16 cellular contexts compared by ENCODE assay signal in the genomic region with DNA sequence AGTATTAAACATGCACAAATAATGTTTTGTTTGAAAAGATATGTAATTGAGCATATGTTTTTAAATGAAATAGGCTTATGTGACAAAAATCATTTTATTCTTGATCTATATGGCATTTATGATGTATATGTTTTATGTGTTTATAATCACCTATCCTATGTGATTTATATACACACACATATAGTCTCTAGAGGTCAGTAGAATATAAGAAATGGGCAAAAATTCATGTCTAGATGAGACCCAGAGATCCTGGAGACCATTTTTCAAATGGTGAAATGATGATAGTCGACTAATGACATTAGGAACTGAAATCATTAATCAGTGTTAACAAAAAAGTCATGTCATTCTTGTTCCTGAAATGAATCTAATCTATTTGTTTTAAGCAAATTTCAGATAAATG.
DNase-seq lines count a peak whose midpoint lies in the region; ATAC-seq and FAIRE-seq lines count a peak whose summit lies in the region.
"Had no signal": no experiment of that assay in that cellular context is flagged by ENCODE, and none has a peak within 500 bp of the region (broad histone marks: within the 10 kb centered on the region; RNA-seq: fewer than 3 reads in every experiment).

No MANE protein-coding gene starts in this region.

- no peak overlapping the region for H3K4me3 Mint-ChIP-seq in activated CD4-positive, alpha-beta T cell treated with anti-CD3 and anti-CD28 coated beads for 36 hours
- H3K4me3 Mint-ChIP-seq: CD8-positive, alpha-beta T cell; memory B cell; stimulated activated memory B cell treated with anti-CD40 and anti-IgM and Interleukin-4, amounts not matched to agents 10 μg/mL and 1 μg/mL and 100 μg/mL, for 72 hours; WTC11 had no signal

- no peaks in the 10 kb centered on the region for H3K4me1 Mint-ChIP-seq in activated CD4-positive, alpha-beta T cell treated with anti-CD3 and anti-CD28 coated beads for 36 hours
- H3K4me1 Mint-ChIP-seq: memory B cell; stimulated activated memory B cell treated with anti-CD40 and anti-IgM and Interleukin-4, amounts not matched to agents 10 μg/mL and 1 μg/mL and 100 μg/mL, for 72 hours had no signal

- POLR2A ChIA-PET in activated CD4-positive, alpha-beta T cell treated with anti-CD3 and anti-CD28 coated beads for 36 hours (lab: Charles Lee): interaction anchor here (0.7 kb wide), 1 partner anchor 37 kb away, joined by 3 read pairs; no protein-coding TSS in a partner anchor

- no peak overlapping the region for H3K27ac Mint-ChIP-seq in activated CD4-positive, alpha-beta T cell treated with anti-CD3 and anti-CD28 coated beads for 36 hours
- H3K27ac Mint-ChIP-seq: CD8-positive, alpha-beta T cell; memory B cell; stimulated activated memory B cell treated with anti-CD40 and anti-IgM and Interleukin-4, amounts not matched to agents 10 μg/mL and 1 μg/mL and 100 μg/mL, for 72 hours; WTC11 had no signal

- FAIRE-seq in A204.1 (lab: Jason Lieb, UNC) (peak; percentile 25), G401.6 (lab: Jason Lieb, UNC) (peak; percentile 90)

- CTCF ChIA-PET in activated CD4-positive, alpha-beta T cell treated with anti-CD3 and anti-CD28 coated beads for 36 hours (lab: Charles Lee): no interaction called here

- peaks cover 2% of the 10 kb centered on the region for H3K9me3 Mint-ChIP-seq in activated CD4-positive, alpha-beta T cell treated with anti-CD3 and anti-CD28 coated beads for 36 hours (ENCODE audit: low read depth)
- H3K9me3 Mint-ChIP-seq: CD8-positive, alpha-beta T cell; memory B cell; stimulated activated memory B cell treated with anti-CD40 and anti-IgM and Interleukin-4, amounts not matched to agents 10 μg/mL and 1 μg/mL and 100 μg/mL, for 72 hours had no signal

- ATAC-seq in activated CD4-positive, alpha-beta T cell treated with anti-CD3 and anti-CD28 coated beads for 36 hours: no peak
- no peak for ATAC-seq in GM21786 (IDR thresholded peaks at IDR 0.05; ENCODE audit: unreplicated experiment)
- ATAC-seq: CD8-positive, alpha-beta T cell; stimulated activated memory B cell treated with anti-CD40 and anti-IgM and Interleukin-4, amounts not matched to agents 10 μg/mL and 1 μg/mL and 100 μg/mL, for 72 hours; WTC11 had no signal

- peak; percentile 3 for DNase-seq in RKO (ENCODE audit: low spot score)
- DNase-seq in fibroblast of peridontal ligament (ENCODE audit: extremely low read depth): peak; percentile 54
- DNase-seq in superior temporal gyrus (ENCODE audit: extremely low spot score): no peak
- no peak for DNase-seq in activated CD4-positive, alpha-beta T cell treated with anti-CD3 and anti-CD28 coated beads for 36 hours
- no peak for DNase-seq in substantia nigra (lab: John Stamatoyannopoulos, UW)
- DNase-seq: activated T-cell treated with anti-CD3 and anti-CD28 coated beads for 4 hours; aorta; CD8-positive, alpha-beta T cell; effector memory CD4-positive, alpha-beta T cell; NCI-H510A had no signal

- no peak overlapping the region for H3K27ac ChIP-seq in substantia nigra (ENCODE audit: low read depth, low read length, poor library complexity, severe bottlenecking)

- H3K27me3 Mint-ChIP-seq in activated CD4-positive, alpha-beta T cell treated with anti-CD3 and anti-CD28 coated beads for 36 hours: no peaks in the 10 kb centered on the region
- H3K27me3 Mint-ChIP-seq: memory B cell; stimulated activated memory B cell treated with anti-CD40 and anti-IgM and Interleukin-4, amounts not matched to agents 10 μg/mL and 1 μg/mL and 100 μg/mL, for 72 hours had no signal

- intact Hi-C loops in activated CD4-positive, alpha-beta T cell treated with anti-CD3 and anti-CD28 coated beads for 36 hours (cut with DNase I, micrococcal nuclease): no loop called here

- H3K36me3 Mint-ChIP-seq in activated CD4-positive, alpha-beta T cell treated with anti-CD3 and anti-CD28 coated beads for 36 hours (ENCODE audit: low read depth): no peaks in the 10 kb centered on the region
- H3K36me3 Mint-ChIP-seq: CD8-positive, alpha-beta T cell; memory B cell; stimulated activated memory B cell treated with anti-CD40 and anti-IgM and Interleukin-4, amounts not matched to agents 10 μg/mL and 1 μg/mL and 100 μg/mL, for 72 hours; WTC11 had no signal

Comparison
In these comparisons a context has a peak if more than half of its experiments do, and no peak if none do; other contexts are left out.
1. DNase-seq: peak in RKO (single experiment) and fibroblast of peridontal ligament (single experiment); none in superior temporal gyrus (single experiment), activated CD4-positive, alpha-beta T cell treated with anti-CD3 and anti-CD28 coated beads for 36 hours (single experiment) and substantia nigra (0 of 49).